ENCODE assay signal across 1 cellular context in genomic region chr5:137788560-137788959, GRCh38. TPM values are rescaled to one million over a fixed set of nuclear protein-coding genes. Genes with fewer than 3 reads are reported as not detected.
"Had no signal": no experiment of that assay in that cellular context is flagged by ENCODE, and none has a peak within 500 bp of the region (broad histone marks: within the 10 kb centered on the region; RNA-seq: fewer than 3 reads in every experiment).

No MANE protein-coding gene starts in this region.

RNA-seq across cellular contexts. Expression of gene KLHL3, which starts 52.7 kb away (rescaled TPM):
- total RNA-seq: SJCRH30 had no signal
